ENCODE assay signal across 8 cellular contexts in genomic region chr18:43661570-43661969, GRCh38.
A peak's percentile ranks its signal among the peaks of the same experiment; 100 is the strongest.
DNase-seq lines count a peak whose midpoint lies in the region; ATAC-seq and TF ChIP-seq lines count a peak whose summit lies in the region.

No MANE protein-coding gene starts in this region.

- H3K27me3 ChIP-seq in endodermal cell (ENCODE audit: control insufficient read depth, insufficient read depth, low read length, poor library complexity, severe bottlenecking) = no peaks in the 10 kb centered on the region

- H3K27ac ChIP-seq in endodermal cell (ENCODE audit: low read depth, low read length) = no peak overlapping the region

- no peaks in the 10 kb centered on the region for H3K4me1 ChIP-seq in endodermal cell (ENCODE audit: control insufficient read depth, insufficient read depth, low read length)

- no peaks in the 10 kb centered on the region for H3K27me3 Mint-ChIP-seq in endodermal cell (ENCODE audit: insufficient read depth)

- H3K27ac Mint-ChIP-seq in endodermal cell = no peak overlapping the region

- WGBS in endodermal cell (ENCODE audit: insufficient coverage in 1 of 2, insufficient read length in 1 of 2), 2 experiments = 40 to 57% methylated on average over 1 to 2 of the region's 2 CpGs

- no peak overlapping the region for H3K4me3 Mint-ChIP-seq in endodermal cell

- TF ChIP-seq CTCF in endodermal cell (conservative IDR thresholded peaks at IDR 0.05) = peak; percentile 78
- peak; percentile 61 for TF ChIP-seq CTCF in retinal pigment epithelial cell (conservative IDR thresholded peaks at IDR 0.05; ENCODE audit: low read depth, low read length)

- peaks cover 8% of the 10 kb centered on the region for H3K9me3 ChIP-seq in endodermal cell (ENCODE audit: control insufficient read depth, low read length)

- H3K9me3 Mint-ChIP-seq in endodermal cell = no peaks in the 10 kb centered on the region

- H3K9ac ChIP-seq in endodermal cell (ENCODE audit: extremely low read depth, low read length, poor library complexity, severe bottlenecking) = no peak overlapping the region

- ATAC-seq in GM18502 (IDR thresholded peaks at IDR 0.05; ENCODE audit: poor library complexity, unreplicated experiment) = peak; percentile 84
- peak; percentile 81 for ATAC-seq in HG02885 (IDR thresholded peaks at IDR 0.05; ENCODE audit: poor library complexity, unreplicated experiment)

- H3K36me3 ChIP-seq in endodermal cell (ENCODE audit: control insufficient read depth, insufficient read depth, low read length) = no peaks in the 10 kb centered on the region

- H3K4me1 Mint-ChIP-seq in endodermal cell = peaks cover 16% of the 10 kb centered on the region

- H3K36me3 Mint-ChIP-seq in endodermal cell (ENCODE audit: low read depth) = no peaks in the 10 kb centered on the region

- DNase-seq in NCI-H345 (lab: John Stamatoyannopoulos, UW) = peak; percentile 2
- DNase-seq in endodermal cell = peak; percentile 62
- DNase-seq in retinal pigment epithelial cell (ENCODE audit: low read depth) = peak; percentile 51
- DNase-seq in activated T-cell treated with anti-CD3 and anti-CD28 coated beads, Interleukin-2, amount 50 U/mL, for 48 hours = no peak
- DNase-seq in DMS79 (lab: John Stamatoyannopoulos, UW) = no peak
- no peak for DNase-seq in ecto neural progenitor cell (ENCODE audit: low spot score)

- H3K4me3 ChIP-seq in endodermal cell (ENCODE audit: low read length) (no peak overlapping the region), retinal pigment epithelial cell (ENCODE audit: low read length) (no peak overlapping the region)

Comparison
In these comparisons a context has a peak if more than half of its experiments do, and no peak if none do; other contexts are left out.
1. DNase-seq: peak in NCI-H345 (single experiment), endodermal cell (single experiment) and retinal pigment epithelial cell (single experiment); none in activated T-cell treated with anti-CD3 and anti-CD28 coated beads, Interleukin-2, amount 50 U/mL, for 48 hours (0 of 2), DMS79 (single experiment) and ecto neural progenitor cell (single experiment).